In genomic region chr1:93446837-93447451, GRCh38 we compare ENCODE assay signal across 8 cellular contexts. TPM values are rescaled to one million over a fixed set of nuclear protein-coding genes. Genes with fewer than 3 reads are reported as not detected.
DNase-seq lines count a peak whose midpoint lies in the region; ATAC-seq, FAIRE-seq and TF ChIP-seq lines count a peak whose summit lies in the region.

No MANE protein-coding gene starts in this region.

- H3K9me3 ChIP-seq in BE2C (no peaks in the 10 kb centered on the region), H1 (ENCODE audit: insufficient read depth in 2 of 2, low read depth in 1 of 2, low read length in 1 of 2) (no peaks in the 10 kb centered on the region), mucosa of rectum (ENCODE audit: control insufficient read depth in 2 of 2, low read length in 2 of 2) (no peaks in the 10 kb centered on the region)

- H4K5ac ChIP-seq in H1 (ENCODE audit: insufficient read length, low read depth, low read length): no peak overlapping the region

- ATAC-seq in GM19463 (IDR thresholded peaks at IDR 0.05; ENCODE audit: unreplicated experiment) (no peak), GM21423 (IDR thresholded peaks at IDR 0.05; ENCODE audit: unreplicated experiment) (no peak), GM19452 (IDR thresholded peaks at IDR 0.05; ENCODE audit: unreplicated experiment) (no peak)

- no peak for TF ChIP-seq POLR2A in H1 (IDR thresholded peaks at IDR 0.05; ENCODE audit: control extremely low read depth in 1 of 2, low read depth in 2 of 2, low read length in 2 of 2)

- WGBS in H1 (ENCODE audit: extremely low coverage in 1 of 2, insufficient coverage in 1 of 2, insufficient read length in 1 of 2, insufficient replicate concordance in 2 of 2, low coverage in 1 of 2, low lambda C conversion rate in 2 of 2, missing lambda C conversion rate in 1 of 2), 2 experiments: 88% methylated on average over 16 of the region's 16 CpGs; no CpG with 5 or more reads in 1 of the 2 experiments

- no peak overlapping the region for H4K8ac ChIP-seq in H1 (ENCODE audit: extremely low read depth, insufficient read depth, low read length)

- no peak overlapping the region for H3K56ac ChIP-seq in H1 (replicated peaks; ENCODE audit: insufficient read length, low read depth, low read length)

- H2AFZ ChIP-seq in H1 (ENCODE audit: low read length): no peak overlapping the region

- DNase-seq in BE2C: no peak
- DNase-seq in HuH-7.5 (ENCODE audit: low spot score): peak; percentile 13
- DNase-seq in RKO (ENCODE audit: low spot score): peak; percentile 12
- DNase-seq in H1 (ENCODE audit: low read depth in 1 of 2, low spot score in 2 of 2): no peak

- H2AK5ac ChIP-seq in H1 (ENCODE audit: low read depth, low read length): no peak overlapping the region

- no peak overlapping the region for H3K4ac ChIP-seq in H1 (replicated peaks; ENCODE audit: insufficient read length, low read depth, low read length)

- TF ChIP-seq CTCF in BE2C (IDR thresholded peaks at IDR 0.05; ENCODE audit: low read depth, low read length) (no peak), H1 (IDR thresholded peaks at IDR 0.05; ENCODE audit: control extremely low read depth in 1 of 3, insufficient read depth in 1 of 3, low read depth in 1 of 3, low read length in 3 of 3) (no peak)

- H3K36me3 ChIP-seq in BE2C (no peaks in the 10 kb centered on the region), H1 (ENCODE audit: control insufficient read depth in 2 of 4, insufficient read depth in 4 of 4, low read length in 3 of 4) (no peaks in the 10 kb centered on the region), mucosa of rectum (ENCODE audit: control insufficient read depth in 2 of 2, insufficient read depth in 2 of 2, low read length in 2 of 2) (no peaks in the 10 kb centered on the region)

- H3K27me3 ChIP-seq in BE2C: no peaks in the 10 kb centered on the region
- no peaks in the 10 kb centered on the region for H3K27me3 ChIP-seq in H1 (replicated peaks in 1 of 4; ENCODE audit: control insufficient read depth in 3 of 4, extremely low read depth in 1 of 4, insufficient read depth in 3 of 4, low read length in 3 of 4)
- no peaks in the 10 kb centered on the region for H3K27me3 ChIP-seq in mucosa of rectum (ENCODE audit: control insufficient read depth in 2 of 2, insufficient read depth in 2 of 2, low read length in 2 of 2)

- H3K4me2 ChIP-seq in H1 (ENCODE audit: insufficient read depth in 1 of 2, low read depth in 2 of 2, low read length in 2 of 2): peak overlapping the region; percentile 82 to 91

- peaks cover under 1% of the 10 kb centered on the region in 2 experiments for H4K20me1 ChIP-seq in H1 (replicated peaks in 1 of 2; ENCODE audit: control insufficient read depth in 1 of 2, insufficient read depth in 2 of 2, low read length in 2 of 2)

- no peak overlapping the region for H2BK20ac ChIP-seq in H1 (ENCODE audit: low read length)

- H3K79me2 ChIP-seq in H1 (ENCODE audit: control insufficient read depth in 1 of 2, insufficient read depth in 2 of 2, low read length in 2 of 2): peaks cover 18 to 37% of the 10 kb centered on the region in 2 experiments

- TF ChIP-seq RAD21 in H1 (IDR thresholded peaks at IDR 0.05 in 1 of 2, conservative IDR thresholded peaks at IDR 0.05 in 1 of 2; ENCODE audit: low read depth in 2 of 2, low read length in 2 of 2): no peak

- 0 out of 2 replicates have a peak, but pooled peaks cover 2% of the 10 kb centered on the region for H3K23me2 ChIP-seq in H1 (ENCODE audit: low read depth, low read length)

- no peak overlapping the region for H3K18ac ChIP-seq in H1 (ENCODE audit: extremely low read depth, low read length)

- peak overlapping the region; percentile 80 for H3K4me3 ChIP-seq in BE2C (ENCODE audit: low read depth, low read length)
- H3K4me3 ChIP-seq in H1 (ENCODE audit: extremely low read depth in 1 of 4, insufficient read depth in 2 of 4, low read depth in 3 of 4, low read length in 4 of 4): peak overlapping the region in 3 of 4 experiments; percentile 79 to 95 (median 93); a peak in 5 of 8 replicates
- H3K4me3 ChIP-seq in mucosa of rectum (ENCODE audit: low read length in 2 of 2): peak overlapping the region; percentile 94 to 95

- H3K4me1 ChIP-seq in BE2C (no peaks in the 10 kb centered on the region), H1 (replicated peaks in 1 of 4; ENCODE audit: control insufficient read depth in 3 of 4, insufficient read depth in 4 of 4, low read length in 3 of 4) (peaks cover 0 to 10% (median 0%) of the 10 kb centered on the region in 4 experiments; a peak in 3 of 7 replicates), mucosa of rectum (ENCODE audit: control insufficient read depth in 2 of 2, insufficient read depth in 2 of 2, low read length in 2 of 2) (peaks cover 5 to 11% of the 10 kb centered on the region in 2 donors)

- POLR2A ChIA-PET in H1 (lab: Charles Lee; ENCODE audit: partially characterized antibody): interaction anchor here (0.9 to 2.4 kb wide), 5 partner anchors 12 to 170 kb away, joined by 3 to 12 read pairs (median 4); no protein-coding TSS in a partner anchor

- no peaks in the 10 kb centered on the region for H3K79me1 ChIP-seq in H1 (ENCODE audit: low read depth, low read length)

- H3K14ac ChIP-seq in H1 (ENCODE audit: insufficient read length): no peak overlapping the region

- TF ChIP-seq EP300 in H1 (IDR thresholded peaks at IDR 0.05; ENCODE audit: borderline replicate concordance in 1 of 2, low read depth in 2 of 2, low read length in 2 of 2): no peak

- no peak overlapping the region for H2BK5ac ChIP-seq in H1 (ENCODE audit: low read depth, low read length)

- H3K27ac ChIP-seq in H1 (ENCODE audit: low read depth, low read length): no peak overlapping the region
- H3K27ac ChIP-seq in mucosa of rectum (ENCODE audit: low read depth in 2 of 2, low read length in 2 of 2): peak overlapping the region; percentile 73 to 97

- FAIRE-seq in H1 (lab: Jason Lieb, UNC): no peak

- no peak overlapping the region for H4K91ac ChIP-seq in H1 (replicated peaks; ENCODE audit: insufficient read length, low read length)

- no peak overlapping the region for H2BK12ac ChIP-seq in H1 (ENCODE audit: low read depth, low read length)

- CTCF ChIA-PET in H1 (lab: Charles Lee; ENCODE audit: partially characterized antibody): interaction anchor here (0.9 to 2.3 kb wide), 6 partner anchors 8 to 367 kb away, joined by 3 to 8 read pairs (median 6); no protein-coding TSS in a partner anchor

- no peak overlapping the region for H2BK120ac ChIP-seq in H1 (replicated peaks; ENCODE audit: low read depth, low read length)

- H3K9ac ChIP-seq in H1 (replicated peaks in 1 of 4; ENCODE audit: extremely low read depth in 1 of 4, low read depth in 3 of 4, low read length in 3 of 4): no peak overlapping the region; a peak in 3 of 7 replicates
- peak overlapping the region; percentile 47 to 97 for H3K9ac ChIP-seq in mucosa of rectum (ENCODE audit: low read depth in 1 of 2, low read length in 2 of 2)

- no peak overlapping the region for H2BK15ac ChIP-seq in H1 (ENCODE audit: low read length)

- no peak overlapping the region for H3K23ac ChIP-seq in H1 (ENCODE audit: insufficient read length)

TF ChIP-seq in H1, 55 proteins besides CTCF, POLR2A, EP300 and RAD21:
- TF ChIP-seq HDAC6 (IDR thresholded peaks at IDR 0.05; ENCODE audit: low read depth, low read length) (no peak), KDM4A (IDR thresholded peaks at IDR 0.05; ENCODE audit: low read depth, low read length, severe bottlenecking) (no peak), POU5F1 (IDR thresholded peaks at IDR 0.05; ENCODE audit: low read depth, low read length) (no peak), CBX8 (IDR thresholded peaks at IDR 0.05; ENCODE audit: borderline replicate concordance, low read depth, low read length) (no peak), TEAD4 (IDR thresholded peaks at IDR 0.05; ENCODE audit: low read depth, low read length) (no peak), CEBPB (IDR thresholded peaks at IDR 0.05; ENCODE audit: low read depth, low read length) (no peak), GABPA (IDR thresholded peaks at IDR 0.05; ENCODE audit: borderline replicate concordance, insufficient read depth, low read length) (no peak)
TF ChIP-seq in H1: peak in this region for 0.

RNA-seq across cellular contexts. Expression of gene FNBP1L, which starts 1.0 kb away (rescaled TPM):
- polyA plus RNA-seq in BE2C (2012; ENCODE audit: insufficient read depth, insufficient read length, low read depth): 20.5 TPM
- total RNA-seq in H1 (2021; fragmentation: NEBNext Ultra II Directional; extraction: Animal tissue kit (Norgen Biotek cat#: 25700)): 94.2 and 95.9 TPM in 2 replicates
- 25.4 and 48.9 TPM in 2 replicates for polyA plus RNA-seq in H1 (2011; rRNA removed)
- 49.1 TPM for polyA plus RNA-seq in H1 (2011; cell fraction: cytosol; rRNA removed)
- 20.3 TPM for polyA plus RNA-seq in H1 (2011; cell fraction: nucleus; rRNA removed)
- polyA plus RNA-seq in H1 (2012, experiment 1 of 2): 43.6 to 76.2 TPM (median 52.6 TPM) in 4 replicates
- polyA plus RNA-seq in H1 (2012, experiment 2 of 2): 4.1 TPM
- 60.8 TPM for polyA plus RNA-seq in H1 (2013, experiment 1 of 2)
- 60.3 TPM for polyA plus RNA-seq in H1 (2013, experiment 2 of 2)
- 69.1 and 75.1 TPM in 2 replicates for polyA minus RNA-seq in H1 (2011; rRNA and poly(A)+ RNA removed)
- 44.2 TPM for polyA minus RNA-seq in H1 (2011; cell fraction: cytosol; rRNA and poly(A)+ RNA removed)
- polyA minus RNA-seq in H1 (2011; cell fraction: nucleus; rRNA and poly(A)+ RNA removed): 97.4 TPM

Comparison
In these comparisons a context has a peak if more than half of its experiments do, and no peak if none do; other contexts are left out.
1. DNase-seq: peak in HuH-7.5 (single experiment) and RKO (single experiment); none in BE2C (single experiment) and H1 (0 of 2).
2. H3K9ac ChIP-seq: peak in mucosa of rectum (2 of 2); none in H1 (0 of 4).
3. Peak in every context shown above with its lines, with median percentiles within 50 percentile points of each other: H3K4me3 ChIP-seq.